28 cellular contexts compared by ENCODE assay signal in the genomic region with DNA sequence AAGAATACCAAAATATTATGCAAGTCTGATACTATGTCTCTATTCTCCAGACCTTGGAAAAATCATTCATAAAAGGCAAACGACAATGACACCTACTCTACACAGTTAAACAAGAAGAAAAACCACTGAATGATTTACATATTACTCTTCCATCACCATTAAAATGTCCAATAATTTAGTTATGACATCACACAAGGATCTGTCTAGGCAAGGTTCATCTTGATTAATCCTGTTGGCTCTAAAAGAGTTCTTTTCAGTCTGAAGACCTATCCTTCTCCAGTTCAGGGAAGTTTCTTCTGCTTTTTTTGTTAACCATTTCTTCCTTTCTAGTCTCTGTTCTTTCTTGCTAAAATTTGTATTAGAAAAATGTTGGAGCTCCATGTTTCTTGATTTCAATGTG.
"Had no signal": no experiment of that assay in that cellular context is flagged by ENCODE, and none has a peak within 500 bp of the region (broad histone marks: within the 10 kb centered on the region; RNA-seq: fewer than 3 reads in every experiment).

No MANE protein-coding gene starts in this region.

- H3K27me3 ChIP-seq: body of pancreas, cardiac muscle cell, MG63, Peyer's patch, SJCRH30 had no signal

- H3K27me3 Mint-ChIP-seq: activated CD4-positive, alpha-beta memory T cell treated with anti-CD3 and anti-CD28 coated beads for 36 hours; activated CD4-positive, alpha-beta T cell treated with anti-CD3 and anti-CD28 coated beads, Interleukin-2, amount 10 ng/mL, durations not matched to agents 7 days and 5 days; activated naive CD8-positive, alpha-beta T cell treated with anti-CD3 and anti-CD28 coated beads, Interleukin-2, amount 10 ng/mL, durations not matched to agents 7 days and 5 days; activated T-helper 17 cell treated with anti-CD3 and anti-CD28 coated beads, Interleukin-2, amount 50 U/mL, for 72 hours had no signal

- DNase-seq: activated CD4-positive, alpha-beta memory T cell treated with anti-CD3 and anti-CD28 coated beads for 36 hours; activated CD4-positive, alpha-beta T cell treated with anti-CD3 and anti-CD28 coated beads, Interleukin-2, amount 10 ng/mL, durations not matched to agents 7 days and 5 days; activated CD4-positive, CD25-positive, alpha-beta regulatory T cell; activated CD8-positive, alpha-beta memory T cell treated with anti-CD3 and anti-CD28 coated beads for 24 hours; activated gamma-delta T cell; activated naive CD4-positive, alpha-beta T cell treated with anti-CD3 and anti-CD28 coated beads for 36 hours; activated naive CD8-positive, alpha-beta T cell treated with anti-CD3 and anti-CD28 coated beads, Interleukin-2, amount 10 ng/mL, durations not matched to agents 7 days and 5 days; activated T-cell treated with anti-CD3 and anti-CD28 coated beads, Interleukin-2, amount 50 U/mL, for 4 hours; aorta; body of pancreas; cerebellar nuclear complex; MG63; NCI-H1105 treated with DMSO at 0.1 percent for 48 hours; NCI-H1436 treated with DMSO at 0.1 percent for 48 hours; NCI-H187; NCI-H2081; NCI-H510A treated with DMSO at 0.1 percent for 48 hours; NCI-H69; NK-92 treated with Interleukin-12 subunit alpha and Interleukin-12 subunit beta, amount 100 ng/mL, for 24 hours; Peyer's patch; Right ventricle myocardium superior; SJCRH30; SK-N-SH; T-helper 1 cell had no signal

- H3K9me3 ChIP-seq: body of pancreas had no signal

- H3K4me1 ChIP-seq: body of pancreas, Peyer's patch, SJCRH30 had no signal

- H3K4me3 Mint-ChIP-seq: activated CD4-positive, alpha-beta memory T cell treated with anti-CD3 and anti-CD28 coated beads for 36 hours; activated CD4-positive, alpha-beta T cell treated with anti-CD3 and anti-CD28 coated beads, Interleukin-2, amount 10 ng/mL, durations not matched to agents 7 days and 5 days; activated naive CD4-positive, alpha-beta T cell treated with anti-CD3 and anti-CD28 coated beads for 36 hours; activated naive CD8-positive, alpha-beta T cell treated with anti-CD3 and anti-CD28 coated beads, Interleukin-2, amount 10 ng/mL, durations not matched to agents 7 days and 5 days; activated T-cell treated with anti-CD3 and anti-CD28 coated beads, Interleukin-2, amount 50 U/mL, for 4 hours; activated T-helper 17 cell treated with anti-CD3 and anti-CD28 coated beads, Interleukin-2, amount 50 U/mL, for 72 hours had no signal

- ATAC-seq: activated T-cell treated with anti-CD3 and anti-CD28 coated beads, Interleukin-2, amount 50 U/mL, for 4 hours; activated T-helper 17 cell treated with anti-CD3 and anti-CD28 coated beads, Interleukin-2, amount 50 U/mL, for 72 hours; body of pancreas had no signal

- H3K27ac Mint-ChIP-seq: activated CD4-positive, alpha-beta memory T cell treated with anti-CD3 and anti-CD28 coated beads for 36 hours; activated CD4-positive, alpha-beta T cell treated with anti-CD3 and anti-CD28 coated beads, Interleukin-2, amount 10 ng/mL, durations not matched to agents 7 days and 5 days; activated naive CD4-positive, alpha-beta T cell treated with anti-CD3 and anti-CD28 coated beads for 36 hours; activated naive CD8-positive, alpha-beta T cell treated with anti-CD3 and anti-CD28 coated beads, Interleukin-2, amount 10 ng/mL, durations not matched to agents 7 days and 5 days; activated T-helper 17 cell treated with anti-CD3 and anti-CD28 coated beads, Interleukin-2, amount 50 U/mL, for 72 hours had no signal

- H3K27ac ChIP-seq: body of pancreas, cardiac muscle cell, Peyer's patch, RWPE1, SJCRH30, VCaP had no signal

- H3K4me3 ChIP-seq: body of pancreas, cardiac muscle cell, MG63, Peyer's patch, SJCRH30 had no signal
